In the genomic region with DNA sequence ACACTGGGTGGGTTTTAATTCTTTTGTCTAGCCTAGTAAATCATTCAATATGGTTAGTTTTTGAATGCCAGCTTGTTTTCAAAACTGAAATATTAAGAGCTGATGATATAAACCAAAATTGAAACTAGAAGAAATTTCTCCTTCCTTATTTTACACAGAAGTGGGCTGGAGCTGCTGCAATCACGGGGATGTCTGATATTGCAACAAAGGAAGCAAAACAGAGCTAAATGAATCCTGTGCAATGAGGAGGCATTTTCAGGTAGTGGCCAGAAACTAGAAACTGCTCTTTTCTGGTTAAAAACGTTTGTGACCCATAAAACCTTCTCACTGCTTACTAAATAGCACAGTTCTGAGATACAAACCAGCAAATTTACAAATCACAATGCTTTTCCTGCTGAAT, we compare ENCODE assay signal across 9 cellular contexts. TPM values are rescaled to one million over a fixed set of nuclear protein-coding genes. Genes with fewer than 3 reads are reported as not detected.
DNase-seq lines count a peak whose midpoint lies in the region; ATAC-seq lines count a peak whose summit lies in the region.
"Had no signal": no experiment of that assay in that cellular context is flagged by ENCODE, and none has a peak within 500 bp of the region (broad histone marks: within the 10 kb centered on the region; RNA-seq: fewer than 3 reads in every experiment).

No MANE protein-coding gene starts in this region.

- ATAC-seq in GM18511 (IDR thresholded peaks at IDR 0.05; ENCODE audit: unreplicated experiment) (peak; percentile 96), GM21619 (IDR thresholded peaks at IDR 0.05; ENCODE audit: unreplicated experiment) (peak; percentile 96), HG03432 (IDR thresholded peaks at IDR 0.05; ENCODE audit: unreplicated experiment) (peak; percentile 97)
- no peak for ATAC-seq in activated T-helper 17 cell treated with anti-CD3 and anti-CD28 coated beads, Interleukin-2, amount 50 U/mL, for 72 hours (replicated peaks)

- no peaks in the 10 kb centered on the region for H3K36me3 Mint-ChIP-seq in activated T-helper 17 cell treated with anti-CD3 and anti-CD28 coated beads, Interleukin-2, amount 50 U/mL, for 72 hours (ENCODE audit: low read depth)

- no peak overlapping the region for H3K27ac Mint-ChIP-seq in activated T-helper 17 cell treated with anti-CD3 and anti-CD28 coated beads, Interleukin-2, amount 50 U/mL, for 72 hours

- no peaks in the 10 kb centered on the region for H3K9me3 Mint-ChIP-seq in activated T-helper 17 cell treated with anti-CD3 and anti-CD28 coated beads, Interleukin-2, amount 50 U/mL, for 72 hours

- no peak overlapping the region for H3K4me3 Mint-ChIP-seq in activated T-helper 17 cell treated with anti-CD3 and anti-CD28 coated beads, Interleukin-2, amount 50 U/mL, for 72 hours

- no peaks in the 10 kb centered on the region for H3K27me3 Mint-ChIP-seq in activated T-helper 17 cell treated with anti-CD3 and anti-CD28 coated beads, Interleukin-2, amount 50 U/mL, for 72 hours

- H3K4me1 Mint-ChIP-seq in activated T-helper 17 cell treated with anti-CD3 and anti-CD28 coated beads, Interleukin-2, amount 50 U/mL, for 72 hours, result no peaks in the 10 kb centered on the region

- DNase-seq in germinal center (ENCODE audit: low spot score), result peak; percentile 6
- no peak for DNase-seq in DMS79 treated with DMSO at 0.1 percent for 48 hours (lab: John Stamatoyannopoulos, UW)
- DNase-seq in stimulated activated CD4-positive, alpha-beta T cell treated with anti-CD3 and anti-CD28 coated beads, Interleukin-12 subunit alpha, Interleukin-12 subunit beta, amount 100 ng/mL, for 4 hours, result no peak
- DNase-seq in effector CD8-positive, alpha-beta T cell (lab: John Stamatoyannopoulos, UW), result no peak
- DNase-seq: RPMI8226 had no signal

RNA-seq across cellular contexts. Expression of a gene that starts 16.1 kb away (rescaled TPM):
- total RNA-seq in activated T-helper 17 cell treated with anti-CD3 and anti-CD28 coated beads, Interleukin-2, amount 50 U/mL, for 72 hours, result under 1 TPM; 0.04 to 0.26 TPM
